Comparison of ENCODE assay signal across 9 cellular contexts in genomic region chr5:90878549-90879196, GRCh38.
DNase-seq lines count a peak whose midpoint lies in the region; ATAC-seq and TF ChIP-seq lines count a peak whose summit lies in the region.
"Had no signal": no experiment of that assay in that cellular context is flagged by ENCODE, and none has a peak within 500 bp of the region (broad histone marks: within the 10 kb centered on the region; RNA-seq: fewer than 3 reads in every experiment).

No MANE protein-coding gene starts in this region.

- H3K27me3 ChIP-seq in iPS-18a (ENCODE audit: control insufficient read depth, insufficient read depth, low read length) (no peaks in the 10 kb centered on the region), skeletal muscle tissue (ENCODE audit: control insufficient read depth in 3 of 3, insufficient read depth in 3 of 3, low read length in 3 of 3) (no peaks in the 10 kb centered on the region)

- peak overlapping the region; percentile 13 for H3K27ac ChIP-seq in iPS-18a (ENCODE audit: low read length)
- H3K27ac ChIP-seq in skeletal muscle tissue (ENCODE audit: low read depth, low read length): peak overlapping the region; percentile 63

- H3K9me3 ChIP-seq in iPS-18a (ENCODE audit: control insufficient read depth, low read depth, low read length) (no peaks in the 10 kb centered on the region), skeletal muscle tissue (ENCODE audit: control insufficient read depth in 3 of 3, low read length in 3 of 3) (no peaks in the 10 kb centered on the region)

- H3K9ac ChIP-seq in iPS-18a (ENCODE audit: low read length): no peak overlapping the region
- no peak overlapping the region for H3K9ac ChIP-seq in skeletal muscle tissue (ENCODE audit: low read depth in 1 of 3, low read length in 3 of 3)

- H3K36me3 ChIP-seq in iPS-18a (ENCODE audit: control insufficient read depth, low read depth, low read length) (peaks cover 4% of the 10 kb centered on the region), skeletal muscle tissue (ENCODE audit: control insufficient read depth in 3 of 3, insufficient read depth in 3 of 3, low read length in 3 of 3) (no peaks in the 10 kb centered on the region)

- H3K4me1 ChIP-seq in iPS-18a (ENCODE audit: control insufficient read depth, low read depth, low read length) (peaks cover 55% of the 10 kb centered on the region), skeletal muscle tissue (ENCODE audit: control insufficient read depth in 3 of 3, insufficient read depth in 3 of 3, low read length in 3 of 3) (peaks cover 0 to 4% (median 0%) of the 10 kb centered on the region in 3 donors)

- ATAC-seq in GM18511 (IDR thresholded peaks at IDR 0.05; ENCODE audit: unreplicated experiment): no peak

- no peak overlapping the region for H3K4me3 ChIP-seq in astrocyte of the spinal cord (ENCODE audit: low read depth, low read length)
- H3K4me3 ChIP-seq in iPS-18a (ENCODE audit: low read length): no peak overlapping the region
- no peak overlapping the region for H3K4me3 ChIP-seq in skeletal muscle tissue (ENCODE audit: low read length in 3 of 3)

- peak; percentile 52 for DNase-seq in HT1080 (ENCODE audit: low read depth)
- peak; percentile 60 for DNase-seq in astrocyte of the spinal cord (ENCODE audit: low read depth, low spot score)
- DNase-seq in GM13976 (ENCODE audit: low spot score): no peak
- DNase-seq in activated CD4-positive, alpha-beta T cell treated with anti-CD3 and anti-CD28 coated beads for 48 hours: no peak
- no peak for DNase-seq in NCI-H2171 treated with DMSO at 0.1 percent for 48 hours (lab: John Stamatoyannopoulos, UW)
- DNase-seq: NCI-H510A treated with DMSO at 0.1 percent for 48 hours had no signal

- in situ Hi-C loops in astrocyte of the spinal cord (cut with HindIII; ENCODE audit: low sequenced_read_pairs): no loop called here
- in situ Hi-C loops in GM13976 (cut with MboI; ENCODE audit: low sequenced_read_pairs, unreplicated experiment): no loop called here

- TF ChIP-seq CTCF in astrocyte of the spinal cord (IDR thresholded peaks at IDR 0.05; ENCODE audit: low read depth, low read length) (no peak), GM13976 (IDR thresholded peaks at IDR 0.05; ENCODE audit: borderline replicate concordance, control extremely low read depth, extremely low read depth, insufficient read depth, missing control alignments) (no peak)

Comparison
In these comparisons a context has a peak if more than half of its experiments do, and no peak if none do; other contexts are left out.
1. DNase-seq: peak in HT1080 (single experiment) and astrocyte of the spinal cord (single experiment); none in GM13976 (single experiment), activated CD4-positive, alpha-beta T cell treated with anti-CD3 and anti-CD28 coated beads for 48 hours (single experiment) and NCI-H2171 treated with DMSO at 0.1 percent for 48 hours (single experiment).